26 cellular contexts compared by ENCODE assay signal in genomic region chr2:99190548-99190947, GRCh38. TPM values are rescaled to one million over a fixed set of nuclear protein-coding genes. Genes with fewer than 3 reads are reported as not detected.
DNase-seq lines count a peak whose midpoint lies in the region; ATAC-seq and TF ChIP-seq lines count a peak whose summit lies in the region.
"Had no signal": no experiment of that assay in that cellular context is flagged by ENCODE, and none has a peak within 500 bp of the region (broad histone marks: within the 10 kb centered on the region; RNA-seq: fewer than 3 reads in every experiment).

No MANE protein-coding gene starts in this region.

- H3K36me3 ChIP-seq in A673 (ENCODE audit: insufficient read depth, low read length, poor library complexity, severe bottlenecking) = peaks cover 26% of the 10 kb centered on the region

- H3K27me3 ChIP-seq in A673 (replicated peaks; ENCODE audit: insufficient read depth, low read depth, low read length, poor library complexity) = no peaks in the 10 kb centered on the region
- H3K27me3 ChIP-seq: gastrocnemius medialis, upper lobe of right lung had no signal

- H3K27ac ChIP-seq in A673 (ENCODE audit: low read depth, low read length, poor library complexity, severe bottlenecking) = no peak overlapping the region
- H3K27ac ChIP-seq in caudate nucleus (ENCODE audit: low read depth, low read length) = no peak overlapping the region
- H3K27ac ChIP-seq: A549, gastrocnemius medialis, left ventricle myocardium inferior, upper lobe of right lung had no signal

- H3K4me1 Mint-ChIP-seq in T-helper 17 cell = peaks cover 10% of the 10 kb centered on the region
- H3K4me1 Mint-ChIP-seq: nephron had no signal

- CTCF ChIA-PET in A673 (lab: Charles Lee) = no interaction called here

- no peaks in the 10 kb centered on the region for H3K4me1 ChIP-seq in A673 (ENCODE audit: insufficient read depth, low read length, poor library complexity, severe bottlenecking)
- H3K4me1 ChIP-seq: A549, gastrocnemius medialis, left ventricle myocardium inferior, upper lobe of right lung had no signal

- H3K4me3 Mint-ChIP-seq in T-helper 17 cell = no peak overlapping the region
- H3K4me3 Mint-ChIP-seq: activated CD4-positive, alpha-beta memory T cell treated with anti-CD3 and anti-CD28 coated beads for 36 hours; nephron had no signal

- H3K27ac Mint-ChIP-seq in T-helper 17 cell = peak overlapping the region; percentile 47
- H3K27ac Mint-ChIP-seq: activated CD4-positive, alpha-beta memory T cell treated with anti-CD3 and anti-CD28 coated beads for 36 hours; nephron had no signal

- POLR2A ChIA-PET in A673 (lab: Charles Lee; ENCODE audit: low non-redundant PET) = no interaction called here

- intact Hi-C loops in A673 (cut with micrococcal nuclease; ENCODE audit: unreplicated experiment) = no loop called here

- H3K4me3 ChIP-seq in A673 (ENCODE audit: low read depth, low read length, poor library complexity, severe bottlenecking) (no peak overlapping the region), GM12875 (ENCODE audit: low read depth, low read length) (no peak overlapping the region), epithelial cell of proximal tubule (ENCODE audit: low read depth, low read length) (no peak overlapping the region)
- H3K4me3 ChIP-seq: A549, gastrocnemius medialis, left ventricle myocardium inferior, upper lobe of right lung had no signal

- H3K36me3 Mint-ChIP-seq in T-helper 17 cell (ENCODE audit: low read depth) = peaks cover 6% of the 10 kb centered on the region

- DNase-seq in A673 (ENCODE audit: low spot score) (no peak), T-helper 17 cell (no peak), epithelial cell of proximal tubule (ENCODE audit: low read depth) (no peak), caudate nucleus (lab: John Stamatoyannopoulos, UW) (no peak)
- DNase-seq in activated CD8-positive, alpha-beta memory T cell treated with anti-CD3 and anti-CD28 coated beads, Interleukin-2, amount 50 U/mL, for 48 hours = no peak
- DNase-seq: activated CD4-positive, alpha-beta memory T cell treated with anti-CD3 and anti-CD28 coated beads for 36 hours; activated CD4-positive, CD25-positive, alpha-beta regulatory T cell; activated naive CD4-positive, alpha-beta T cell treated with Interleukin-2 at 50 U/mL for 16 hours; amniotic stem cell; C1 segment of cervical spinal cord; gastrocnemius medialis; hippocampal formation; left ventricle myocardium inferior; NCI-H1092 treated with DMSO at 0.1 percent for 48 hours; NCI-H2081; NCI-H446 treated with DMSO at 0.1 percent for 48 hours; T-helper 2 cell; upper lobe of right lung had no signal

- BruUV-seq in A673 (replicated peaks; lab: Mats Ljungman, UMichigan) = no TSS peak

- TF ChIP-seq CTCF in A673 (conservative IDR thresholded peaks at IDR 0.05; ENCODE audit: low read depth, low read length) = peak; percentile 30; the same call in 1 of the 2 replicates
- TF ChIP-seq CTCF in GM12875 (IDR thresholded peaks at IDR 0.05; ENCODE audit: borderline replicate concordance, insufficient read depth, low read depth, low read length) = peak; percentile 7; the same call in 1 of the 2 replicates
- TF ChIP-seq CTCF in epithelial cell of proximal tubule (conservative IDR thresholded peaks at IDR 0.05; ENCODE audit: low read depth, low read length) = peak; percentile 24

- H3K27me3 Mint-ChIP-seq in T-helper 17 cell = no peaks in the 10 kb centered on the region
- H3K27me3 Mint-ChIP-seq: activated CD4-positive, alpha-beta memory T cell treated with anti-CD3 and anti-CD28 coated beads for 36 hours had no signal

- ATAC-seq in T-helper 17 cell (no peak), GM19328 (IDR thresholded peaks at IDR 0.05; ENCODE audit: unreplicated experiment) (no peak), GM19463 (IDR thresholded peaks at IDR 0.05; ENCODE audit: unreplicated experiment) (no peak)
- ATAC-seq: A549, gastrocnemius medialis, upper lobe of right lung had no signal

- H3K9me3 ChIP-seq in A673 (ENCODE audit: low read depth, low read length, poor library complexity, severe bottlenecking) (no peaks in the 10 kb centered on the region), T-helper 17 cell (ENCODE audit: control insufficient read depth, low read length, poor library complexity, severe bottlenecking) (no peaks in the 10 kb centered on the region)
- H3K9me3 ChIP-seq: A549, gastrocnemius medialis, left ventricle myocardium inferior, upper lobe of right lung had no signal

RNA-seq across cellular contexts. Expression of gene MRPL30, which starts 9.6 kb away (rescaled TPM):
- 55.4 and 59.9 TPM in 2 replicates for total RNA-seq in A673 (2021)
- 10 to 100 TPM; 14.1 to 14.2 TPM for total RNA-seq in T-helper 17 cell
- total RNA-seq in epithelial cell of proximal tubule = 25.3 and 40.7 TPM in 2 replicates

RNA-seq across cellular contexts. Expression of gene MITD1, which starts 9.7 kb away (rescaled TPM):
- total RNA-seq in A673 (2021) (22.3 and 25.3 TPM in 2 replicates), T-helper 17 cell (10 to 100 TPM; 24.5 to 26.4 TPM), epithelial cell of proximal tubule (39.0 and 45.7 TPM in 2 replicates)

RNA-seq across cellular contexts. Expression of gene LIPT1, which starts 35.8 kb away (rescaled TPM):
- 6.3 and 7.4 TPM in 2 replicates for total RNA-seq in A673 (2021)
- total RNA-seq in T-helper 17 cell = 10 to 100 TPM in 1 of 2 donors, 1 to 10 TPM in 1; 9.7 to 11.0 TPM
- 3.9 and 11.8 TPM in 2 replicates for total RNA-seq in epithelial cell of proximal tubule

RNA-seq across cellular contexts. Expression of gene TSGA10, which starts 35.8 kb away (rescaled TPM):
- total RNA-seq in A673 (2021) (2.5 and 2.6 TPM in 2 replicates), T-helper 17 cell (1 to 10 TPM; 7.7 to 8.3 TPM), epithelial cell of proximal tubule (2.4 and 2.5 TPM in 2 replicates)

RNA-seq across cellular contexts. Expression of gene C2orf15, which starts 49.0 kb away (rescaled TPM):
- total RNA-seq in A673 (2021) (0.56 TPM in 1 of 2 replicates, not detected in the other), T-helper 17 cell (1 to 10 TPM; 2.4 to 2.7 TPM), epithelial cell of proximal tubule (2.4 and 3.7 TPM in 2 replicates)
- total RNA-seq: cardiac septum, gastrocnemius medialis, left ventricle myocardium inferior, LHCN-M2, SK-MEL-5 had no signal
